In the genomic region with DNA sequence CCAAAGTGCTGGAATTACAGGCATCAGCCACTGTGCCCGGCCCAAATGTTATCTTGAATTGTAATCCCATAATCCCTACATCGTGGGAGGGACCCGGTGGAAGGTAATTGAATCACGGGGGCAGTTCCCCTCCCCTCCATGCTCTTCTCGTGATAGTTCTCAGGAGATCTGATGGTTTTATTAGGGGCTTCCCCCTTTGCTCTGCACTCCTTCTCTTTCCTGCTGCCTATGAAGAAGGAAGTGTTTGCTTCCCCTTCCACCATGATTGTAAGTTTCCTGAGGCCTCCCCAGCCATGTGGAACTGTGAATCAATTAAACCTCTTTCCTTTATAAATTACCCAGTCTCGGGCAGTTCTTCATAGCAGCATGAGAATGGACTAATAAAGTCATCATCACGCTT, we compare ENCODE assay signal across 2 cellular contexts. TPM values are rescaled to one million over a fixed set of nuclear protein-coding genes. Genes with fewer than 3 reads are reported as not detected.
"Had no signal": no experiment of that assay in that cellular context is flagged by ENCODE, and none has a peak within 500 bp of the region (broad histone marks: within the 10 kb centered on the region; RNA-seq: fewer than 3 reads in every experiment).

No MANE protein-coding gene starts in this region.

RNA-seq across cellular contexts. Expression of a gene that starts 3.6 kb away (rescaled TPM):
- total RNA-seq: T-helper 2 cell treated with Interferon-gamma antibody and Interleukin-4, amounts not matched to agents 100 ng/mL and 5 ng/mL, for 36 hours had no signal
- polyA plus RNA-seq: foreskin keratinocyte had no signal
